ENCODE assay signal across 1 cellular context in genomic region chr12:10364839-10365681, GRCh38.
TF ChIP-seq lines count a peak whose summit lies in the region.

No MANE protein-coding gene starts in this region.

TF ChIP-seq in HEK293, 187 proteins besides CTCF, POLR2A, EP300 and RAD21 (continued from another document):
- TF ChIP-seq PRDM10 (tag by site-specific recombination; IDR thresholded peaks at IDR 0.05) (peak; percentile 21; the same call in 1 of the 2 replicates), ZBTB8A (tag by site-specific recombination; IDR thresholded peaks at IDR 0.05) (no peak), ZNF394 (tag by site-specific recombination; IDR thresholded peaks at IDR 0.05; ENCODE audit: borderline replicate concordance) (0 out of 2 replicates have a peak, but pooled peaks have one; percentile 25), ZNF600 (tag by site-specific recombination; IDR thresholded peaks at IDR 0.05) (peak; percentile 83), ZBTB17 (tag by site-specific recombination; IDR thresholded peaks at IDR 0.05) (peak; percentile 93), WT1 (tag by site-specific recombination; IDR thresholded peaks at IDR 0.05) (no peak), TCF7L2 (IDR thresholded peaks at IDR 0.05; ENCODE audit: borderline replicate concordance, low read depth, low read length) (peak; percentile 65; the same call in 1 of the 2 replicates), ZNF335 (tag by site-specific recombination; conservative IDR thresholded peaks at IDR 0.05) (peak; percentile 76), ZNF639 (tag by site-specific recombination; IDR thresholded peaks at IDR 0.05) (no peak), ZBTB10 (tag by site-specific recombination; IDR thresholded peaks at IDR 0.05) (no peak), ZNF837 (tag by site-specific recombination; IDR thresholded peaks at IDR 0.05) (no peak), TRIM28 (IDR thresholded peaks at IDR 0.05; ENCODE audit: borderline replicate concordance, low read length) (peak; percentile 33; the same call in 1 of the 2 replicates), ZIC2 (tag by site-specific recombination; IDR thresholded peaks at IDR 0.05) (no peak), ZNF670 (tag by site-specific recombination; IDR thresholded peaks at IDR 0.05; ENCODE audit: low read depth) (no peak), ZFP41 (tag by site-specific recombination; IDR thresholded peaks at IDR 0.05; ENCODE audit: borderline replicate concordance) (no peak), ZNF776 (tag by site-specific recombination; IDR thresholded peaks at IDR 0.05; ENCODE audit: borderline replicate concordance) (no peak), PRDM6 (tag by site-specific recombination; IDR thresholded peaks at IDR 0.05) (peak; percentile 65), ZNF16 (tag by site-specific recombination; IDR thresholded peaks at IDR 0.05; ENCODE audit: low read depth) (no peak), GFI1B (tag by site-specific recombination; IDR thresholded peaks at IDR 0.05) (peak; percentile 10; the same call in 1 of the 2 replicates), ZNF239 (tag by site-specific recombination; IDR thresholded peaks at IDR 0.05) (no peak), ZNF157 (tag by site-specific recombination; IDR thresholded peaks at IDR 0.05) (no peak), BCL6B (tag by site-specific recombination; IDR thresholded peaks at IDR 0.05) (peak; percentile 61; the same call in 1 of the 2 replicates), ZNF366 (tag by site-specific recombination; conservative IDR thresholded peaks at IDR 0.05) (peak; percentile 43; the same call in 1 of the 2 replicates), REST (tag by site-specific recombination; IDR thresholded peaks at IDR 0.05) (0 out of 2 replicates have a peak, but pooled peaks have one; percentile 36), FEZF1 (tag by site-specific recombination; IDR thresholded peaks at IDR 0.05) (peak; percentile 43; the same call in 1 of the 2 replicates), ZBTB1 (tag by site-specific recombination; IDR thresholded peaks at IDR 0.05) (no peak), BCL11A (tag by site-specific recombination; IDR thresholded peaks at IDR 0.05; ENCODE audit: low read depth) (no peak), ZNF510 (tag by site-specific recombination; IDR thresholded peaks at IDR 0.05; ENCODE audit: insufficient replicate concordance) (no peak)
